Comparison of ENCODE assay signal across 12 cellular contexts in the genomic region with DNA sequence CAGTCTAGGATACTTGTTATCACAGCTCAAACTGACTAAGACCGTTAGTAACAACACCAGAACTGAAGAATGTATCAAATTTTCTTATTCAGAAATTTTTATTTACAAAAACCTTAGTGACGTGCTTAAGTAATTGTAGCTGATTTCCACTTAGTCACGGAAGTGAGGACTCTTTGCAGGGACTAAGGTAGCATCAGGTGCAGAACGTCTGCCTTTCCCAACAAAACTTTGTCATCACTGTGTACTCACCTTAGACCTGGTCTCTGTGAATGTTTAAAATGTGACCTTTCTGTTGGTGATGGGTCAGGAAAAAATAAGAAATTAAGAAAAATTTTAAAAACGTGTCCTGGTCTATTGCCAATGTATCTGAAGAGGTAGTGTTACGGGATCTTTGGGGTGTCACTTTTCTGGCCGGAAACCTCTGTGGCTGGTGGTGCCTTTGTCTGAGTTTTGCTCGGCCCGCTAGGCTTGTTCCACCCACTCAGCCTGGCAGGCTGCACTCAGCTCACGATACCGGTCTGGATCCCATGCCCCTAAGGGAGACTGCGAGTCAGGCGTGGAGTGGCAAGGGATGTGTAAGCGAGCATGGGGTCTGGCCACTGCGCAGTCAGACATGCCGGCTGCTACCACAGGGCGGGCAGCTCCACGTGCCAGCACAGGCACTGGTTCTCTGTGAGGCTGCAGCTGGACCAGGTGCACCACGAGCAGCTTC. TPM values are rescaled to one million over a fixed set of nuclear protein-coding genes. Genes with fewer than 3 reads are reported as not detected.
DNase-seq lines count a peak whose midpoint lies in the region; ATAC-seq and TF ChIP-seq lines count a peak whose summit lies in the region.
"Had no signal": no experiment of that assay in that cellular context is flagged by ENCODE, and none has a peak within 500 bp of the region (broad histone marks: within the 10 kb centered on the region; RNA-seq: fewer than 3 reads in every experiment).

No MANE protein-coding gene starts in this region.

- H3K36me3 ChIP-seq in right atrium auricular region: no peaks in the 10 kb centered on the region

- H3K27ac ChIP-seq in right atrium auricular region: peak overlapping the region; percentile 70 to 73

- H3K4me1 ChIP-seq in right atrium auricular region: peaks cover 0 to 56% of the 10 kb centered on the region in 2 donors

- H3K4me3 Mint-ChIP-seq in T-helper 17 cell: peak overlapping the region; percentile 92
- peak overlapping the region; percentile 87 for H3K4me3 Mint-ChIP-seq in activated T-helper 1 cell treated with anti-CD3 and anti-CD28 coated beads, Interleukin-12 subunit alpha, Interleukin-12 subunit beta, Interleukin-2, Interleukin-4 antibody, amounts not matched to agents 30 ng/mL and 10 ng/mL and 1 ng/mL, durations not matched to agents 14 hours and 24 hours and 36 hours

- H3K27me3 Mint-ChIP-seq in T-helper 17 cell: no peaks in the 10 kb centered on the region
- H3K27me3 Mint-ChIP-seq in activated T-helper 1 cell treated with anti-CD3 and anti-CD28 coated beads, Interleukin-12 subunit alpha, Interleukin-12 subunit beta, Interleukin-2, Interleukin-4 antibody, amounts not matched to agents 30 ng/mL and 10 ng/mL and 1 ng/mL, durations not matched to agents 14 hours and 24 hours and 36 hours (ENCODE audit: insufficient read depth): no peaks in the 10 kb centered on the region

- intact Hi-C loops in activated T-helper 1 cell treated with anti-CD3 and anti-CD28 coated beads, Interleukin-12 subunit alpha, Interleukin-12 subunit beta, Interleukin-2, Interleukin-4 antibody, amounts not matched to agents 30 ng/mL and 10 ng/mL and 1 ng/mL, durations not matched to agents 14 hours and 24 hours and 36 hours (cut with micrococcal nuclease): loop anchor here (1.0 to 2.0 kb wide), 2 partner anchors 18 to 567 kb away; no protein-coding TSS in a partner anchor

- peak overlapping the region; percentile 100 for H3K27ac Mint-ChIP-seq in T-helper 17 cell
- peak overlapping the region; percentile 99 for H3K27ac Mint-ChIP-seq in activated T-helper 1 cell treated with anti-CD3 and anti-CD28 coated beads, Interleukin-12 subunit alpha, Interleukin-12 subunit beta, Interleukin-2, Interleukin-4 antibody, amounts not matched to agents 30 ng/mL and 10 ng/mL and 1 ng/mL, durations not matched to agents 14 hours and 24 hours and 36 hours

- no peaks in the 10 kb centered on the region for H3K36me3 Mint-ChIP-seq in T-helper 17 cell (ENCODE audit: low read depth)
- H3K36me3 Mint-ChIP-seq in activated T-helper 1 cell treated with anti-CD3 and anti-CD28 coated beads, Interleukin-12 subunit alpha, Interleukin-12 subunit beta, Interleukin-2, Interleukin-4 antibody, amounts not matched to agents 30 ng/mL and 10 ng/mL and 1 ng/mL, durations not matched to agents 14 hours and 24 hours and 36 hours (ENCODE audit: low read depth): peaks cover 10% of the 10 kb centered on the region

- H3K9me3 Mint-ChIP-seq in activated T-helper 1 cell treated with anti-CD3 and anti-CD28 coated beads, Interleukin-12 subunit alpha, Interleukin-12 subunit beta, Interleukin-2, Interleukin-4 antibody, amounts not matched to agents 30 ng/mL and 10 ng/mL and 1 ng/mL, durations not matched to agents 14 hours and 24 hours and 36 hours: no peaks in the 10 kb centered on the region

- H3K4me1 Mint-ChIP-seq in T-helper 17 cell: peaks cover 72% of the 10 kb centered on the region
- peaks cover 91% of the 10 kb centered on the region for H3K4me1 Mint-ChIP-seq in activated T-helper 1 cell treated with anti-CD3 and anti-CD28 coated beads, Interleukin-12 subunit alpha, Interleukin-12 subunit beta, Interleukin-2, Interleukin-4 antibody, amounts not matched to agents 30 ng/mL and 10 ng/mL and 1 ng/mL, durations not matched to agents 14 hours and 24 hours and 36 hours (ENCODE audit: low read depth)

- no peak overlapping the region for H3K4me3 ChIP-seq in right atrium auricular region

- H3K9me3 ChIP-seq in T-helper 17 cell (ENCODE audit: control insufficient read depth, low read length, poor library complexity, severe bottlenecking) (no peaks in the 10 kb centered on the region), right atrium auricular region (no peaks in the 10 kb centered on the region)

- no peak for TF ChIP-seq CTCF in right atrium auricular region (IDR thresholded peaks at IDR 0.05)

- H3K27me3 ChIP-seq in right atrium auricular region: no peaks in the 10 kb centered on the region

- DNase-seq in T-helper 17 cell: peak; percentile 18 to 48 (median 47)
- peak; percentile 57 for DNase-seq in activated T-helper 1 cell treated with anti-CD3 and anti-CD28 coated beads, Interleukin-12 subunit alpha, Interleukin-12 subunit beta, Interleukin-2, Interleukin-4 antibody, amounts not matched to agents 30 ng/mL and 10 ng/mL and 1 ng/mL, durations not matched to agents 14 hours and 24 hours and 36 hours (ENCODE audit: low spot score)
- DNase-seq in right atrium auricular region (ENCODE audit: low spot score): no peak
- DNase-seq in stimulated activated CD8-positive, alpha-beta memory T cell treated with anti-CD3 and anti-CD28 coated beads, Interleukin-4, amount 100 ng/mL, for 48 hours: peak; percentile 80
- DNase-seq in NCI-H2227 (lab: John Stamatoyannopoulos, UW; ENCODE audit: unreplicated experiment): no peak
- no peak for DNase-seq in hepatic stellate cell (ENCODE audit: low spot score)
- DNase-seq in putamen (ENCODE audit: low spot score): no peak
- DNase-seq: DMS53; effector CD8-positive, alpha-beta T cell; NCI-H748 treated with DMSO at 0.1 percent for 48 hours had no signal

- peak; percentile 13 for ATAC-seq in T-helper 17 cell
- no peak for ATAC-seq in HG02870 (IDR thresholded peaks at IDR 0.05; ENCODE audit: unreplicated experiment)
- ATAC-seq: left lobe of liver had no signal

RNA-seq across cellular contexts. Expression of a gene that starts 24.1 kb away (rescaled TPM):
- 10 to 100 TPM; 46.0 to 52.4 TPM for total RNA-seq in T-helper 17 cell
- 64.3 and 66.1 TPM in 2 replicates for total RNA-seq in activated T-helper 1 cell treated with anti-CD3 and anti-CD28 coated beads, Interleukin-12 subunit alpha, Interleukin-12 subunit beta, Interleukin-2, Interleukin-4 antibody, amounts not matched to agents 30 ng/mL and 10 ng/mL and 1 ng/mL, durations not matched to agents 14 hours and 24 hours and 36 hours
- 10 to 100 TPM in 1 of 2 donors, 1 to 10 TPM in 1; 9.0 to 11.5 TPM for total RNA-seq in right atrium auricular region

Comparison
In these comparisons a context has a peak if more than half of its experiments do, and no peak if none do; other contexts are left out.
1. DNase-seq: peak in T-helper 17 cell (3 of 3), activated T-helper 1 cell treated with anti-CD3 and anti-CD28 coated beads, Interleukin-12 subunit alpha, Interleukin-12 subunit beta, Interleukin-2, Interleukin-4 antibody, amounts not matched to agents 30 ng/mL and 10 ng/mL and 1 ng/mL, durations not matched to agents 14 hours and 24 hours and 36 hours (single experiment) and stimulated activated CD8-positive, alpha-beta memory T cell treated with anti-CD3 and anti-CD28 coated beads, Interleukin-4, amount 100 ng/mL, for 48 hours (single experiment); none in right atrium auricular region (single experiment), NCI-H2227 (single experiment), hepatic stellate cell (single experiment) and putamen (single experiment).